ENCODE assay signal across 8 cellular contexts in genomic region chr16:73047221-73047535, GRCh38. TPM values are rescaled to one million over a fixed set of nuclear protein-coding genes. Genes with fewer than 3 reads are reported as not detected.
DNase-seq lines count a peak whose midpoint lies in the region; ATAC-seq and TF ChIP-seq lines count a peak whose summit lies in the region.

No MANE protein-coding gene starts in this region.

- H3K4me3 ChIP-seq in SJSA1 (peak overlapping the region; percentile 73), fibroblast of lung (replicated peaks in 1 of 4; ENCODE audit: control extremely low read depth in 1 of 4, insufficient read depth in 1 of 4, low read depth in 3 of 4, low read length in 4 of 4) (peak overlapping the region; percentile 69 to 81 (median 76)), retinal pigment epithelial cell (ENCODE audit: low read length) (peak overlapping the region; percentile 65), mucosa of descending colon (no peak overlapping the region)

- H3K36me3 ChIP-seq in SJSA1 (0 out of 2 replicates have a peak, but pooled peaks cover 2% of the 10 kb centered on the region), fibroblast of lung (ENCODE audit: control insufficient read depth, insufficient read depth, low read length) (no peaks in the 10 kb centered on the region), mucosa of descending colon (ENCODE audit: low read depth) (no peaks in the 10 kb centered on the region)

- H4K20me1 ChIP-seq in fibroblast of lung (ENCODE audit: control insufficient read depth, extremely low read depth, insufficient read depth, low read length), result no peaks in the 10 kb centered on the region

- H2AFZ ChIP-seq in fibroblast of lung (ENCODE audit: low read length), result no peak overlapping the region

- H3K79me2 ChIP-seq in fibroblast of lung (ENCODE audit: control insufficient read depth, insufficient read depth, low read length), result peaks cover 91% of the 10 kb centered on the region

- DNase-seq in GM04503 (ENCODE audit: low read depth) (peak; percentile 91), SJSA1 (ENCODE audit: low read depth in 1 of 2, low spot score in 2 of 2) (peak in 1 of 2 experiments; percentile 74), fibroblast of lung (ENCODE audit: low read depth in 2 of 2) (peak; percentile 70 to 90), retinal pigment epithelial cell (ENCODE audit: low read depth) (no peak), LoVo (ENCODE audit: low spot score) (no peak), NCI-H187 (lab: John Stamatoyannopoulos, UW) (no peak), mucosa of descending colon (no peak)

- H3K27me3 ChIP-seq in SJSA1 (replicated peaks) (no peaks in the 10 kb centered on the region), fibroblast of lung (ENCODE audit: control insufficient read depth, insufficient read depth, low read length) (no peaks in the 10 kb centered on the region)

- no peaks in the 10 kb centered on the region for H3K9me3 ChIP-seq in SJSA1 (replicated peaks)
- no peaks in the 10 kb centered on the region for H3K9me3 ChIP-seq in fibroblast of lung (ENCODE audit: control insufficient read depth, insufficient read depth, low read depth, low read length)
- H3K9me3 ChIP-seq in mucosa of descending colon, result no peaks in the 10 kb centered on the region

- ATAC-seq in HG02884 (IDR thresholded peaks at IDR 0.05; ENCODE audit: unreplicated experiment) (no peak), mucosa of descending colon (no peak)

- peak overlapping the region; percentile 88 for H3K4me2 ChIP-seq in fibroblast of lung (ENCODE audit: extremely low read depth, insufficient read depth, low read length)

- H3K9ac ChIP-seq in fibroblast of lung (ENCODE audit: insufficient read depth, low read length), result peak overlapping the region; percentile 83

- TF ChIP-seq CTCF in fibroblast of lung (conservative IDR thresholded peaks at IDR 0.05 in 1 of 2, IDR thresholded peaks at IDR 0.05 in 1 of 2; ENCODE audit: low read depth in 1 of 2, low read length in 2 of 2) (no peak), retinal pigment epithelial cell (conservative IDR thresholded peaks at IDR 0.05; ENCODE audit: low read depth, low read length) (no peak), mucosa of descending colon (IDR thresholded peaks at IDR 0.05) (no peak)

- H3K4me1 ChIP-seq in SJSA1 (replicated peaks), result peaks cover 63% of the 10 kb centered on the region
- H3K4me1 ChIP-seq in fibroblast of lung (ENCODE audit: control insufficient read depth, extremely low read depth, insufficient read depth, low read length), result peaks cover 40% of the 10 kb centered on the region
- peaks cover 38% of the 10 kb centered on the region for H3K4me1 ChIP-seq in mucosa of descending colon (ENCODE audit: low read depth)

- intact Hi-C loops in mucosa of descending colon (cut with DNase I, micrococcal nuclease), result no loop called here

- peak overlapping the region; percentile 87 for H3K27ac ChIP-seq in SJSA1
- peak overlapping the region; percentile 70 for H3K27ac ChIP-seq in fibroblast of lung (ENCODE audit: insufficient read depth, low read length)

RNA-seq across cellular contexts. Expression of gene ZFHX3, which starts 0.8 kb away (rescaled TPM):
- total RNA-seq in SJSA1 (2014; rRNA removed; shearing (Covaris generic)), result 2.1 and 2.3 TPM in 2 replicates
- total RNA-seq in fibroblast of lung (5.4 and 7.3 TPM in 2 replicates), mucosa of descending colon (10 to 100 TPM; 13.8 to 36.0 (median 15.5) TPM)
- 4.4 and 4.7 TPM in 2 replicates for polyA plus RNA-seq in fibroblast of lung
- polyA plus RNA-seq in fibroblast of lung (2012), result 4.3 and 8.5 TPM in 2 replicates
- 21.6 and 25.3 TPM in 2 replicates for polyA minus RNA-seq in fibroblast of lung (ENCODE audit: low replicate concordance)

Comparison
In these comparisons a context has a peak if more than half of its experiments do, and no peak if none do; other contexts are left out.
1. DNase-seq: peak in GM04503 (single experiment) and fibroblast of lung (2 of 2); none in retinal pigment epithelial cell (single experiment), LoVo (single experiment), NCI-H187 (0 of 2) and mucosa of descending colon (0 of 3).